ENCODE assay signal across 15 cellular contexts in genomic region chr18:32366586-32367538, GRCh38.
A peak's percentile ranks its signal among the peaks of the same experiment; 100 is the strongest.
DNase-seq lines count a peak whose midpoint lies in the region; FAIRE-seq and TF ChIP-seq lines count a peak whose summit lies in the region.
"Had no signal": no experiment of that assay in that cellular context is flagged by ENCODE, and none has a peak within 500 bp of the region (broad histone marks: within the 10 kb centered on the region; RNA-seq: fewer than 3 reads in every experiment).

No MANE protein-coding gene starts in this region.

- in situ Hi-C loops in transverse colon (cut with MboI; ENCODE audit: low pct_ligation_motif_present in 1 of 4, low pct_unique_long_range_greater_than_20kb in 1 of 4, low sequenced_read_pairs in 3 of 4): loop anchor here in 1 of 4 donors (25.0 kb wide), 1 partner anchor 95 kb away; the partner anchor contains the start of gene GAREM1

- no peaks in the 10 kb centered on the region for H3K27me3 ChIP-seq in bronchial epithelial cell (ENCODE audit: control insufficient read depth, insufficient read depth, low read length)
- no peaks in the 10 kb centered on the region for H3K27me3 ChIP-seq in kidney epithelial cell (ENCODE audit: control insufficient read depth, insufficient read depth, low read length)
- H3K27me3 ChIP-seq in transverse colon: no peaks in the 10 kb centered on the region

- H3K4me3 Mint-ChIP-seq in activated CD4-positive, alpha-beta memory T cell treated with anti-CD3 and anti-CD28 coated beads for 36 hours: no peak overlapping the region
- H3K4me3 Mint-ChIP-seq: CD4-positive, alpha-beta T cell; immature natural killer cell had no signal

- no peaks in the 10 kb centered on the region for H3K4me1 Mint-ChIP-seq in activated CD4-positive, alpha-beta memory T cell treated with anti-CD3 and anti-CD28 coated beads for 36 hours (ENCODE audit: low read depth)
- H3K4me1 Mint-ChIP-seq: immature natural killer cell had no signal

- no peak for FAIRE-seq in bronchial epithelial cell (lab: Jason Lieb, UNC)
- FAIRE-seq: GM12892 had no signal

- CTCF ChIA-PET in activated CD4-positive, alpha-beta memory T cell treated with anti-CD3 and anti-CD28 coated beads for 36 hours (lab: Charles Lee): no interaction called here

- H3K27ac Mint-ChIP-seq in activated CD4-positive, alpha-beta memory T cell treated with anti-CD3 and anti-CD28 coated beads for 36 hours: no peak overlapping the region
- H3K27ac Mint-ChIP-seq: CD4-positive, alpha-beta T cell; immature natural killer cell; progenitor cell of endocrine pancreas had no signal

- DNase-seq in bronchial epithelial cell (ENCODE audit: low read depth) (peak; percentile 51), kidney epithelial cell (ENCODE audit: low read depth) (peak; percentile 44), transverse colon (no peak), NCI-H748 (lab: John Stamatoyannopoulos, UW; ENCODE audit: unreplicated experiment) (no peak), T-helper 1 cell (no peak)
- no peak for DNase-seq in activated CD4-positive, alpha-beta memory T cell treated with anti-CD3 and anti-CD28 coated beads for 36 hours
- DNase-seq: activated CD4-positive, alpha-beta T cell treated with anti-CD3 and anti-CD28 coated beads for 48 hours; CD4-positive, alpha-beta T cell; immature natural killer cell; NCI-H2029; NCI-H748 treated with DMSO at 0.1 percent for 48 hours; T-helper 9 cell had no signal

- no peaks in the 10 kb centered on the region for H3K9me3 ChIP-seq in transverse colon

- no peak for TF ChIP-seq POLR2A in transverse colon (IDR thresholded peaks at IDR 0.05)

- H3K4me3 ChIP-seq in bronchial epithelial cell (ENCODE audit: low read depth, low read length) (no peak overlapping the region), kidney epithelial cell (ENCODE audit: low read depth, low read length) (no peak overlapping the region), transverse colon (no peak overlapping the region)

- H3K4me1 ChIP-seq in transverse colon: peaks cover 18 to 53% (median 23%) of the 10 kb centered on the region in 4 donors

- H3K36me3 ChIP-seq in bronchial epithelial cell (ENCODE audit: control insufficient read depth, insufficient read depth, low read length) (no peaks in the 10 kb centered on the region), kidney epithelial cell (ENCODE audit: control insufficient read depth, insufficient read depth, low read length) (no peaks in the 10 kb centered on the region), transverse colon (no peaks in the 10 kb centered on the region)

- TF ChIP-seq RAD21 in Ishikawa (IDR thresholded peaks at IDR 0.05; ENCODE audit: low read depth): no peak

- H3K27me3 Mint-ChIP-seq in activated CD4-positive, alpha-beta memory T cell treated with anti-CD3 and anti-CD28 coated beads for 36 hours: peaks cover 4% of the 10 kb centered on the region

- POLR2A ChIA-PET in activated CD4-positive, alpha-beta memory T cell treated with anti-CD3 and anti-CD28 coated beads for 36 hours (lab: Charles Lee): no interaction called here

- TF ChIP-seq CTCF in bronchial epithelial cell (IDR thresholded peaks at IDR 0.05; ENCODE audit: insufficient read depth, low read length, severe bottlenecking): no peak
- TF ChIP-seq CTCF in kidney epithelial cell (IDR thresholded peaks at IDR 0.05; ENCODE audit: insufficient read depth, low read length, poor library complexity, severe bottlenecking): no peak
- no peak for TF ChIP-seq CTCF in transverse colon (IDR thresholded peaks at IDR 0.05)

- H3K27ac ChIP-seq in transverse colon: peak overlapping the region; percentile 24 to 50 (median 44)

- no peaks in the 10 kb centered on the region for H3K36me3 Mint-ChIP-seq in activated CD4-positive, alpha-beta memory T cell treated with anti-CD3 and anti-CD28 coated beads for 36 hours
- H3K36me3 Mint-ChIP-seq: immature natural killer cell had no signal

- WGBS in transverse colon (ENCODE audit: low coverage in 1 of 2), 2 donors: 37 to 43% methylated on average over 1 of the region's 1 CpG

- H3K9me3 Mint-ChIP-seq in activated CD4-positive, alpha-beta memory T cell treated with anti-CD3 and anti-CD28 coated beads for 36 hours: no peaks in the 10 kb centered on the region
- H3K9me3 Mint-ChIP-seq: CD4-positive, alpha-beta T cell; immature natural killer cell had no signal

- TF ChIP-seq EP300 in Ishikawa (IDR thresholded peaks at IDR 0.05; ENCODE audit: borderline replicate concordance): peak; percentile 33; the same call in 1 of the 2 replicates
- TF ChIP-seq EP300 in transverse colon (IDR thresholded peaks at IDR 0.05; ENCODE audit: low read depth): no peak

- intact Hi-C loops in transverse colon (cut with DNase I; ENCODE audit: low total_unique reads): no loop called here
- intact Hi-C loops in activated CD4-positive, alpha-beta memory T cell treated with anti-CD3 and anti-CD28 coated beads for 36 hours (cut with micrococcal nuclease): no loop called here

TF ChIP-seq in Ishikawa, 13 proteins besides CTCF, POLR2A, EP300 and RAD21:
- TF ChIP-seq TEAD4 (IDR thresholded peaks at IDR 0.05): peak; percentile 54
- TF ChIP-seq MAX (IDR thresholded peaks at IDR 0.05): no peak
- TF ChIP-seq USF1 (IDR thresholded peaks at IDR 0.05): no peak
- peak; percentile 78 for TF ChIP-seq CEBPB (IDR thresholded peaks at IDR 0.05)

Comparison
In these comparisons a context has a peak if more than half of its experiments do, and no peak if none do; other contexts are left out.
1. DNase-seq: peak in bronchial epithelial cell (single experiment) and kidney epithelial cell (single experiment); none in transverse colon (single experiment), NCI-H748 (single experiment), T-helper 1 cell (0 of 5) and activated CD4-positive, alpha-beta memory T cell treated with anti-CD3 and anti-CD28 coated beads for 36 hours (single experiment).